ENCODE assay signal across 9 cellular contexts in genomic region chr5:78534148-78535009, GRCh38.
A peak's percentile ranks its signal among the peaks of the same experiment; 100 is the strongest.
DNase-seq lines count a peak whose midpoint lies in the region; ATAC-seq, FAIRE-seq and TF ChIP-seq lines count a peak whose summit lies in the region.
"Had no signal": no experiment of that assay in that cellular context is flagged by ENCODE, and none has a peak within 500 bp of the region (broad histone marks: within the 10 kb centered on the region; RNA-seq: fewer than 3 reads in every experiment).

No MANE protein-coding gene starts in this region.

- ATAC-seq in stimulated activated naive CD8-positive, alpha-beta T cell treated with anti-CD3 and anti-CD28 coated beads, Interleukin-15, amount 100 ng/mL, for 72 hours, result peak; percentile 19
- no peak for ATAC-seq in stimulated activated naive CD8-positive, alpha-beta T cell treated with anti-CD3 and anti-CD28 coated beads, Interleukin-15, Interleukin-2, amounts not matched to agents 100 U/mL and 50 U/mL, for 24 hours
- ATAC-seq in HG02678 (IDR thresholded peaks at IDR 0.05; ENCODE audit: unreplicated experiment), result no peak

- no peak for FAIRE-seq in D721Med (lab: Jason Lieb, UNC)
- FAIRE-seq: HTR-8/SVneo had no signal

- no peak overlapping the region for H3K4me3 Mint-ChIP-seq in stimulated activated naive CD8-positive, alpha-beta T cell treated with anti-CD3 and anti-CD28 coated beads, Interleukin-15, amount 100 ng/mL, for 72 hours
- no peak overlapping the region for H3K4me3 Mint-ChIP-seq in nephron progenitor cell

- peaks cover 14% of the 10 kb centered on the region for H3K36me3 Mint-ChIP-seq in nephron progenitor cell (ENCODE audit: low read depth)

- peaks cover 16% of the 10 kb centered on the region for H3K27me3 Mint-ChIP-seq in stimulated activated naive CD8-positive, alpha-beta T cell treated with anti-CD3 and anti-CD28 coated beads, Interleukin-15, amount 100 ng/mL, for 72 hours
- H3K27me3 Mint-ChIP-seq in nephron progenitor cell (ENCODE audit: low read depth, poor library complexity), result no peaks in the 10 kb centered on the region

- no peaks in the 10 kb centered on the region for H3K4me1 Mint-ChIP-seq in stimulated activated naive CD8-positive, alpha-beta T cell treated with anti-CD3 and anti-CD28 coated beads, Interleukin-15, amount 100 ng/mL, for 72 hours
- H3K4me1 Mint-ChIP-seq in nephron progenitor cell, result peaks cover 80% of the 10 kb centered on the region

- no peak for DNase-seq in stimulated activated naive CD8-positive, alpha-beta T cell treated with anti-CD3 and anti-CD28 coated beads, Interleukin-15, amount 100 ng/mL, for 72 hours
- DNase-seq in stimulated activated naive CD8-positive, alpha-beta T cell treated with anti-CD3 and anti-CD28 coated beads, Interleukin-15, Interleukin-2, amounts not matched to agents 100 U/mL and 50 U/mL, for 24 hours, result no peak
- DNase-seq in fibroblast of peridontal ligament (ENCODE audit: extremely low read depth) (peak; percentile 34), nephron progenitor cell (no peak), NCI-H1694 (lab: John Stamatoyannopoulos, UW) (no peak), D721Med (ENCODE audit: insufficient read length, low spot score) (no peak)
- no peak for DNase-seq in activated CD8-positive, alpha-beta memory T cell treated with anti-CD3 and anti-CD28 coated beads, Interleukin-2, amount 50 U/mL, for 4 hours

- no peak for TF ChIP-seq CTCF in nephron progenitor cell (IDR thresholded peaks at IDR 0.05)
- no peak for TF ChIP-seq CTCF in D721Med (IDR thresholded peaks at IDR 0.05; ENCODE audit: insufficient read depth, missing control alignments)

- no peaks in the 10 kb centered on the region for H3K9me3 Mint-ChIP-seq in stimulated activated naive CD8-positive, alpha-beta T cell treated with anti-CD3 and anti-CD28 coated beads, Interleukin-15, amount 100 ng/mL, for 72 hours
- H3K9me3 Mint-ChIP-seq in nephron progenitor cell, result no peaks in the 10 kb centered on the region

- peak overlapping the region in 1 of 2 donors; percentile 46 for H3K27ac Mint-ChIP-seq in stimulated activated naive CD8-positive, alpha-beta T cell treated with anti-CD3 and anti-CD28 coated beads, Interleukin-15, amount 100 ng/mL, for 72 hours
- peak overlapping the region; percentile 96 for H3K27ac Mint-ChIP-seq in nephron progenitor cell
